1 cellular context compared by ENCODE assay signal in genomic region chr12:53352331-53353258, GRCh38.
TF ChIP-seq lines count a peak whose summit lies in the region.

No MANE protein-coding gene starts in this region.

TF ChIP-seq in SK-N-SH, 30 proteins besides CTCF, POLR2A, EP300 and RAD21:
- TF ChIP-seq, protein P1, sequence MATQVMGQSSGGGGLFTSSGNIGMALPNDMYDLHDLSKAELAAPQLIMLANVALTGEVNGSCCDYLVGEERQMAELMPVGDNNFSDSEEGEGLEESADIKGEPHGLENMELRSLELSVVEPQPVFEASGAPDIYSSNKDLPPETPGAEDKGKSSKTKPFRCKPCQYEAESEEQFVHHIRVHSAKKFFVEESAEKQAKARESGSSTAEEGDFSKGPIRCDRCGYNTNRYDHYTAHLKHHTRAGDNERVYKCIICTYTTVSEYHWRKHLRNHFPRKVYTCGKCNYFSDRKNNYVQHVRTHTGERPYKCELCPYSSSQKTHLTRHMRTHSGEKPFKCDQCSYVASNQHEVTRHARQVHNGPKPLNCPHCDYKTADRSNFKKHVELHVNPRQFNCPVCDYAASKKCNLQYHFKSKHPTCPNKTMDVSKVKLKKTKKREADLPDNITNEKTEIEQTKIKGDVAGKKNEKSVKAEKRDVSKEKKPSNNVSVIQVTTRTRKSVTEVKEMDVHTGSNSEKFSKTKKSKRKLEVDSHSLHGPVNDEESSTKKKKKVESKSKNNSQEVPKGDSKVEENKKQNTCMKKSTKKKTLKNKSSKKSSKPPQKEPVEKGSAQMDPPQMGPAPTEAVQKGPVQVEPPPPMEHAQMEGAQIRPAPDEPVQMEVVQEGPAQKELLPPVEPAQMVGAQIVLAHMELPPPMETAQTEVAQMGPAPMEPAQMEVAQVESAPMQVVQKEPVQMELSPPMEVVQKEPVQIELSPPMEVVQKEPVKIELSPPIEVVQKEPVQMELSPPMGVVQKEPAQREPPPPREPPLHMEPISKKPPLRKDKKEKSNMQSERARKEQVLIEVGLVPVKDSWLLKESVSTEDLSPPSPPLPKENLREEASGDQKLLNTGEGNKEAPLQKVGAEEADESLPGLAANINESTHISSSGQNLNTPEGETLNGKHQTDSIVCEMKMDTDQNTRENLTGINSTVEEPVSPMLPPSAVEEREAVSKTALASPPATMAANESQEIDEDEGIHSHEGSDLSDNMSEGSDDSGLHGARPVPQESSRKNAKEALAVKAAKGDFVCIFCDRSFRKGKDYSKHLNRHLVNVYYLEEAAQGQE (IDR thresholded peaks at IDR 0.05; ENCODE audit: low read depth, low read length): 0 out of 2 replicates have a peak, but pooled peaks have one; percentile 14
- TF ChIP-seq POLR2AphosphoS5 (IDR thresholded peaks at IDR 0.05; ENCODE audit: low read depth, low read length): no peak
- TF ChIP-seq SMC3 (IDR thresholded peaks at IDR 0.05; ENCODE audit: low read depth, low read length): peak; percentile 97
